Comparison of ENCODE assay signal across 1 cellular context in the genomic region with DNA sequence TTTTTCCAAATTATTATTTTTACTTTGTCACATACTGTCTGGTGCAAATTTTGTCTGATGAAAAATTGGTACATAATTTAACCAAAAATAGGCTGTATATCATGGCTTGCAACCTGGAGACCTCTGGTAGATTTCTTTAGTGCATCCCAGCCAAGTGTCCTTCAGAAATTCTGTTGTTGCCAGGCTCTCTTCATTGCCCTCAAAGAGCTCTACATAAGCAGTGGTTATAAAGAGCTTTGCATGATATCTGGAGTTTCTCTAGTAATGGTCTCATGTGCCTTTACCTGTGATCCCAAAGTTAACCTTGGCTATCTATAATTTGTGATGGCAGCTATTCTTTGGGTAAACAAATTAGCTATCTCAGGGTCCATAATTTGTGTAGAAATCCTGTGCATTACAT.
TF ChIP-seq lines count a peak whose summit lies in the region.

No MANE protein-coding gene starts in this region.

TF ChIP-seq in GM12878, 131 proteins besides CTCF, POLR2A, EP300 and RAD21 (continued from another document):
- TF ChIP-seq, protein P1, sequence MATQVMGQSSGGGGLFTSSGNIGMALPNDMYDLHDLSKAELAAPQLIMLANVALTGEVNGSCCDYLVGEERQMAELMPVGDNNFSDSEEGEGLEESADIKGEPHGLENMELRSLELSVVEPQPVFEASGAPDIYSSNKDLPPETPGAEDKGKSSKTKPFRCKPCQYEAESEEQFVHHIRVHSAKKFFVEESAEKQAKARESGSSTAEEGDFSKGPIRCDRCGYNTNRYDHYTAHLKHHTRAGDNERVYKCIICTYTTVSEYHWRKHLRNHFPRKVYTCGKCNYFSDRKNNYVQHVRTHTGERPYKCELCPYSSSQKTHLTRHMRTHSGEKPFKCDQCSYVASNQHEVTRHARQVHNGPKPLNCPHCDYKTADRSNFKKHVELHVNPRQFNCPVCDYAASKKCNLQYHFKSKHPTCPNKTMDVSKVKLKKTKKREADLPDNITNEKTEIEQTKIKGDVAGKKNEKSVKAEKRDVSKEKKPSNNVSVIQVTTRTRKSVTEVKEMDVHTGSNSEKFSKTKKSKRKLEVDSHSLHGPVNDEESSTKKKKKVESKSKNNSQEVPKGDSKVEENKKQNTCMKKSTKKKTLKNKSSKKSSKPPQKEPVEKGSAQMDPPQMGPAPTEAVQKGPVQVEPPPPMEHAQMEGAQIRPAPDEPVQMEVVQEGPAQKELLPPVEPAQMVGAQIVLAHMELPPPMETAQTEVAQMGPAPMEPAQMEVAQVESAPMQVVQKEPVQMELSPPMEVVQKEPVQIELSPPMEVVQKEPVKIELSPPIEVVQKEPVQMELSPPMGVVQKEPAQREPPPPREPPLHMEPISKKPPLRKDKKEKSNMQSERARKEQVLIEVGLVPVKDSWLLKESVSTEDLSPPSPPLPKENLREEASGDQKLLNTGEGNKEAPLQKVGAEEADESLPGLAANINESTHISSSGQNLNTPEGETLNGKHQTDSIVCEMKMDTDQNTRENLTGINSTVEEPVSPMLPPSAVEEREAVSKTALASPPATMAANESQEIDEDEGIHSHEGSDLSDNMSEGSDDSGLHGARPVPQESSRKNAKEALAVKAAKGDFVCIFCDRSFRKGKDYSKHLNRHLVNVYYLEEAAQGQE (IDR thresholded peaks at IDR 0.05; ENCODE audit: low read depth, low read length): no peak
- no peak for TF ChIP-seq NFYA (IDR thresholded peaks at IDR 0.05; ENCODE audit: borderline replicate concordance, low read depth, low read length)
- TF ChIP-seq, protein P2, sequence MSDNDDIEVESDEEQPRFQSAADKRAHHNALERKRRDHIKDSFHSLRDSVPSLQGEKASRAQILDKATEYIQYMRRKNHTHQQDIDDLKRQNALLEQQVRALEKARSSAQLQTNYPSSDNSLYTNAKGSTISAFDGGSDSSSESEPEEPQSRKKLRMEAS (IDR thresholded peaks at IDR 0.05; ENCODE audit: low read depth, low read length): no peak
- TF ChIP-seq, protein P3, sequence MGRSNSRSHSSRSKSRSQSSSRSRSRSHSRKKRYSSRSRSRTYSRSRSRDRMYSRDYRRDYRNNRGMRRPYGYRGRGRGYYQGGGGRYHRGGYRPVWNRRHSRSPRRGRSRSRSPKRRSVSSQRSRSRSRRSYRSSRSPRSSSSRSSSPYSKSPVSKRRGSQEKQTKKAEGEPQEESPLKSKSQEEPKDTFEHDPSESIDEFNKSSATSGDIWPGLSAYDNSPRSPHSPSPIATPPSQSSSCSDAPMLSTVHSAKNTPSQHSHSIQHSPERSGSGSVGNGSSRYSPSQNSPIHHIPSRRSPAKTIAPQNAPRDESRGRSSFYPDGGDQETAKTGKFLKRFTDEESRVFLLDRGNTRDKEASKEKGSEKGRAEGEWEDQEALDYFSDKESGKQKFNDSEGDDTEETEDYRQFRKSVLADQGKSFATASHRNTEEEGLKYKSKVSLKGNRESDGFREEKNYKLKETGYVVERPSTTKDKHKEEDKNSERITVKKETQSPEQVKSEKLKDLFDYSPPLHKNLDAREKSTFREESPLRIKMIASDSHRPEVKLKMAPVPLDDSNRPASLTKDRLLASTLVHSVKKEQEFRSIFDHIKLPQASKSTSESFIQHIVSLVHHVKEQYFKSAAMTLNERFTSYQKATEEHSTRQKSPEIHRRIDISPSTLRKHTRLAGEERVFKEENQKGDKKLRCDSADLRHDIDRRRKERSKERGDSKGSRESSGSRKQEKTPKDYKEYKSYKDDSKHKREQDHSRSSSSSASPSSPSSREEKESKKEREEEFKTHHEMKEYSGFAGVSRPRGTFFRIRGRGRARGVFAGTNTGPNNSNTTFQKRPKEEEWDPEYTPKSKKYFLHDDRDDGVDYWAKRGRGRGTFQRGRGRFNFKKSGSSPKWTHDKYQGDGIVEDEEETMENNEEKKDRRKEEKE (IDR thresholded peaks at IDR 0.05): no peak
- TF ChIP-seq, protein P4, sequence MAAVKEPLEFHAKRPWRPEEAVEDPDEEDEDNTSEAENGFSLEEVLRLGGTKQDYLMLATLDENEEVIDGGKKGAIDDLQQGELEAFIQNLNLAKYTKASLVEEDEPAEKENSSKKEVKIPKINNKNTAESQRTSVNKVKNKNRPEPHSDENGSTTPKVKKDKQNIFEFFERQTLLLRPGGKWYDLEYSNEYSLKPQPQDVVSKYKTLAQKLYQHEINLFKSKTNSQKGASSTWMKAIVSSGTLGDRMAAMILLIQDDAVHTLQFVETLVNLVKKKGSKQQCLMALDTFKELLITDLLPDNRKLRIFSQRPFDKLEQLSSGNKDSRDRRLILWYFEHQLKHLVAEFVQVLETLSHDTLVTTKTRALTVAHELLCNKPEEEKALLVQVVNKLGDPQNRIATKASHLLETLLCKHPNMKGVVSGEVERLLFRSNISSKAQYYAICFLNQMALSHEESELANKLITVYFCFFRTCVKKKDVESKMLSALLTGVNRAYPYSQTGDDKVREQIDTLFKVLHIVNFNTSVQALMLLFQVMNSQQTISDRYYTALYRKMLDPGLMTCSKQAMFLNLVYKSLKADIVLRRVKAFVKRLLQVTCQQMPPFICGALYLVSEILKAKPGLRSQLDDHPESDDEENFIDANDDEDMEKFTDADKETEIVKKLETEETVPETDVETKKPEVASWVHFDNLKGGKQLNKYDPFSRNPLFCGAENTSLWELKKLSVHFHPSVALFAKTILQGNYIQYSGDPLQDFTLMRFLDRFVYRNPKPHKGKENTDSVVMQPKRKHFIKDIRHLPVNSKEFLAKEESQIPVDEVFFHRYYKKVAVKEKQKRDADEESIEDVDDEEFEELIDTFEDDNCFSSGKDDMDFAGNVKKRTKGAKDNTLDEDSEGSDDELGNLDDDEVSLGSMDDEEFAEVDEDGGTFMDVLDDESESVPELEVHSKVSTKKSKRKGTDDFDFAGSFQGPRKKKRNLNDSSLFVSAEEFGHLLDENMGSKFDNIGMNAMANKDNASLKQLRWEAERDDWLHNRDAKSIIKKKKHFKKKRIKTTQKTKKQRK (IDR thresholded peaks at IDR 0.05; ENCODE audit: low read depth, low read length): no peak
- TF ChIP-seq, protein P5, sequence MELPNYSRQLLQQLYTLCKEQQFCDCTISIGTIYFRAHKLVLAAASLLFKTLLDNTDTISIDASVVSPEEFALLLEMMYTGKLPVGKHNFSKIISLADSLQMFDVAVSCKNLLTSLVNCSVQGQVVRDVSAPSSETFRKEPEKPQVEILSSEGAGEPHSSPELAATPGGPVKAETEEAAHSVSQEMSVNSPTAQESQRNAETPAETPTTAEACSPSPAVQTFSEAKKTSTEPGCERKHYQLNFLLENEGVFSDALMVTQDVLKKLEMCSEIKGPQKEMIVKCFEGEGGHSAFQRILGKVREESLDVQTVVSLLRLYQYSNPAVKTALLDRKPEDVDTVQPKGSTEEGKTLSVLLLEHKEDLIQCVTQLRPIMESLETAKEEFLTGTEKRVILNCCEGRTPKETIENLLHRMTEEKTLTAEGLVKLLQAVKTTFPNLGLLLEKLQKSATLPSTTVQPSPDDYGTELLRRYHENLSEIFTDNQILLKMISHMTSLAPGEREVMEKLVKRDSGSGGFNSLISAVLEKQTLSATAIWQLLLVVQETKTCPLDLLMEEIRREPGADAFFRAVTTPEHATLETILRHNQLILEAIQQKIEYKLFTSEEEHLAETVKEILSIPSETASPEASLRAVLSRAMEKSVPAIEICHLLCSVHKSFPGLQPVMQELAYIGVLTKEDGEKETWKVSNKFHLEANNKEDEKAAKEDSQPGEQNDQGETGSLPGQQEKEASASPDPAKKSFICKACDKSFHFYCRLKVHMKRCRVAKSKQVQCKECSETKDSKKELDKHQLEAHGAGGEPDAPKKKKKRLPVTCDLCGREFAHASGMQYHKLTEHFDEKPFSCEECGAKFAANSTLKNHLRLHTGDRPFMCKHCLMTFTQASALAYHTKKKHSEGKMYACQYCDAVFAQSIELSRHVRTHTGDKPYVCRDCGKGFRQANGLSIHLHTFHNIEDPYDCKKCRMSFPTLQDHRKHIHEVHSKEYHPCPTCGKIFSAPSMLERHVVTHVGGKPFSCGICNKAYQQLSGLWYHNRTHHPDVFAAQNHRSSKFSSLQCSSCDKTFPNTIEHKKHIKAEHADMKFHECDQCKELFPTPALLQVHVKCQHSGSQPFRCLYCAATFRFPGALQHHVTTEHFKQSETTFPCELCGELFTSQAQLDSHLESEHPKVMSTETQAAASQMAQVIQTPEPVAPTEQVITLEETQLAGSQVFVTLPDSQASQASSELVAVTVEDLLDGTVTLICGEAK (IDR thresholded peaks at IDR 0.05; ENCODE audit: borderline replicate concordance): no peak
- no peak for TF ChIP-seq LARP7 (IDR thresholded peaks at IDR 0.05)
- TF ChIP-seq GABPA (IDR thresholded peaks at IDR 0.05; ENCODE audit: low read depth): no peak
